ENCODE assay signal across 9 cellular contexts in the genomic region with DNA sequence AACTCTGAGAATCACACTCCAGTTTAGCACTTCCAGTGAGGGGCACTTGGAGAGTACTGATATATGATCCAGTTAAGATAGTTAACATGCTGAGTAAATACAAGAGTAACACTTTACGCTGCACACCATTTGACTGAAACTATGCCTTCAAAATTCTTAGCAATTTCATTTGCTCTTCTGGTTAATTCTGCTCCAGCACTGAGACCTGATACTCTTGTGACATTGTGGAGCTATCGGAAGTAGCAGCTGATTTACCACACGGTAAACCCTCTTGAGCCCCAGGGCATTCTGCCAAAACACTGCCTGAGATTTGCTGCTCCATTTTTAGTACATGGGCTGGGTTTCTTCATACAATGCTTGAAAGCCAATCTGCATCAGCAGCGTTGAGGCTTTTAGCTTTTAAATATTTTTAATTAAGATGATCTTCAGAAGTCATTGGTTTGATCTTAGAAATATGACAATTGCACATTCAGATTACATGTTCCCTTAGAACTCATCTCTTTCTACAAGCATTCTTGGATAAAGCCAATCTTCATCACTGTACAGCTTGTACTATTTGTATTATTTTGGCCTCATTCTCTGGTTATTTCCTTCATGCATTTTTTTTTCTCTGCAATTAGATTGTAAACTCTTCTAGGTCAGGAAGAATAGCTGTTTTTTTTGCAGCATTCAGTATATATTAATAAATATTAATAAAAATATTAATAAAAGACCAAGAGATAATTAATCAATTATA.
DNase-seq lines count a peak whose midpoint lies in the region; ATAC-seq and TF ChIP-seq lines count a peak whose summit lies in the region.
"Had no signal": no experiment of that assay in that cellular context is flagged by ENCODE, and none has a peak within 500 bp of the region (broad histone marks: within the 10 kb centered on the region; RNA-seq: fewer than 3 reads in every experiment).

No MANE protein-coding gene starts in this region.

- TF ChIP-seq CTCF in left lung (IDR thresholded peaks at IDR 0.05) (no peak), dorsolateral prefrontal cortex (IDR thresholded peaks at IDR 0.05 in 54 of 56, conservative IDR thresholded peaks at IDR 0.05 in 2 of 56; ENCODE audit: low read depth in 1 of 56, partially characterized antibody in 56 of 56) (no peak)

- intact Hi-C loops in left lung (cut with DNase I): no loop called here
- intact Hi-C loops in dorsolateral prefrontal cortex (cut with DNase I): loop anchor here (5.0 to 10.0 kb wide), 2 partner anchors 146 to 577 kb away; no protein-coding TSS in a partner anchor

- H3K9me3 ChIP-seq in left lung: no peaks in the 10 kb centered on the region

- ATAC-seq in GM18511 (IDR thresholded peaks at IDR 0.05; ENCODE audit: unreplicated experiment) (peak; percentile 87), HG02759 (IDR thresholded peaks at IDR 0.05; ENCODE audit: unreplicated experiment) (peak; percentile 48), left lung (peak; percentile 83), GM21515 (IDR thresholded peaks at IDR 0.05; ENCODE audit: unreplicated experiment) (no peak)

- DNase-seq in NCI-H524 treated with DMSO at 0.1 percent for 48 hours (lab: John Stamatoyannopoulos, UW): peak; percentile 87
- DNase-seq in left lung: peak in 1 of 2 donors; percentile 70
- DNase-seq in dorsolateral prefrontal cortex: no peak
- DNase-seq in T1000 (lab: John Stamatoyannopoulos, UW): no peak
- DNase-seq in superior temporal gyrus (ENCODE audit: extremely low spot score): no peak
- DNase-seq: activated effector memory CD4-positive, alpha-beta T cell treated with anti-CD3 and anti-CD28 coated beads, Interleukin-2, amount 50 U/mL, for 16 hours had no signal

- no peak overlapping the region for H3K27ac ChIP-seq in left lung
- H3K27ac ChIP-seq in dorsolateral prefrontal cortex: no peak overlapping the region

- H3K4me3 ChIP-seq in left lung: no peak overlapping the region
- peak overlapping the region in 1 of 59 donors; percentile 1 for H3K4me3 ChIP-seq in dorsolateral prefrontal cortex

- H3K4me1 ChIP-seq in left lung: no peaks in the 10 kb centered on the region

- no peaks in the 10 kb centered on the region for H3K36me3 ChIP-seq in left lung

- no peaks in the 10 kb centered on the region for H3K27me3 ChIP-seq in left lung
- peaks cover 0 to 4% (median 0%) of the 10 kb centered on the region in 45 donors for H3K27me3 ChIP-seq in dorsolateral prefrontal cortex

Comparison
In these comparisons a context has a peak if more than half of its experiments do, and no peak if none do; other contexts are left out.
1. intact Hi-C loops: an anchor here in dorsolateral prefrontal cortex (5.0 to 10.0 kb wide); none called in left lung.